Comparison of ENCODE assay signal across 15 cellular contexts in genomic region chr1:52919720-52920199, GRCh38. TPM values are rescaled to one million over a fixed set of nuclear protein-coding genes. Genes with fewer than 3 reads are reported as not detected.
A peak's percentile ranks its signal among the peaks of the same experiment; 100 is the strongest.
DNase-seq lines count a peak whose midpoint lies in the region; ATAC-seq and TF ChIP-seq lines count a peak whose summit lies in the region.
"Had no signal": no experiment of that assay in that cellular context is flagged by ENCODE, and none has a peak within 500 bp of the region (broad histone marks: within the 10 kb centered on the region; RNA-seq: fewer than 3 reads in every experiment).

No MANE protein-coding gene starts in this region.

- H3K27me3 Mint-ChIP-seq in activated CD4-positive, alpha-beta T cell treated with anti-CD3 and anti-CD28 coated beads for 36 hours, result no peaks in the 10 kb centered on the region
- H3K27me3 Mint-ChIP-seq in activated B cell treated with CpG ODN at 0.5 μM for 24 hours (peaks cover 2% of the 10 kb centered on the region), immature natural killer cell (ENCODE audit: low read depth in 3 of 3) (peaks cover 0 to 8% (median 6%) of the 10 kb centered on the region in 3 donors)

- peak overlapping the region in 3 of 4 donors; percentile 90 to 94 (median 92) for H3K27ac ChIP-seq in gastrocnemius medialis
- H3K27ac ChIP-seq: cardiac muscle cell had no signal

- no peak for DNase-seq in activated CD4-positive, alpha-beta T cell treated with anti-CD3 and anti-CD28 coated beads for 36 hours
- no peak for DNase-seq in activated CD4-positive, alpha-beta T cell treated with anti-CD3 and anti-CD28 coated beads, Interleukin-2, amount 50 U/mL, for 48 hours
- DNase-seq in activated B cell treated with CpG ODN at 0.5 μM for 24 hours (no peak), immature natural killer cell (no peak), gastrocnemius medialis (no peak), T-helper 9 cell (no peak), NCI-H146 treated with DMSO at 0.1 percent for 48 hours (lab: John Stamatoyannopoulos, UW; ENCODE audit: unreplicated experiment) (no peak)
- DNase-seq: activated gamma-delta T cell treated with Interleukin-2 at 50 U/mL for 16 hours, GDM1, NCI-H1694 treated with DMSO at 0.1 percent for 48 hours, NCI-H510A had no signal

- H3K4me3 ChIP-seq in gastrocnemius medialis, result no peak overlapping the region
- H3K4me3 ChIP-seq: cardiac muscle cell had no signal

- peak overlapping the region; percentile 84 for H3K4me3 Mint-ChIP-seq in activated CD4-positive, alpha-beta T cell treated with anti-CD3 and anti-CD28 coated beads for 36 hours
- peak overlapping the region; percentile 55 for H3K4me3 Mint-ChIP-seq in activated B cell treated with CpG ODN at 0.5 μM for 24 hours
- peak overlapping the region; percentile 59 to 88 (median 82) for H3K4me3 Mint-ChIP-seq in immature natural killer cell

- H3K4me1 Mint-ChIP-seq in activated CD4-positive, alpha-beta T cell treated with anti-CD3 and anti-CD28 coated beads for 36 hours, result peaks cover 27% of the 10 kb centered on the region
- H3K4me1 Mint-ChIP-seq in activated B cell treated with CpG ODN at 0.5 μM for 24 hours (peaks cover 18% of the 10 kb centered on the region), immature natural killer cell (peaks cover 25 to 27% of the 10 kb centered on the region in 2 donors)

- peaks cover 27 to 37% of the 10 kb centered on the region in 2 donors for H3K4me1 ChIP-seq in gastrocnemius medialis

- no peaks in the 10 kb centered on the region for H3K36me3 ChIP-seq in gastrocnemius medialis
- H3K36me3 ChIP-seq: cardiac muscle cell, upper lobe of left lung had no signal

- no peaks in the 10 kb centered on the region for H3K9me3 Mint-ChIP-seq in activated CD4-positive, alpha-beta T cell treated with anti-CD3 and anti-CD28 coated beads for 36 hours (ENCODE audit: low read depth)
- H3K9me3 Mint-ChIP-seq in activated B cell treated with CpG ODN at 0.5 μM for 24 hours, result no peaks in the 10 kb centered on the region
- H3K9me3 Mint-ChIP-seq in immature natural killer cell, result no peaks in the 10 kb centered on the region

- in situ Hi-C loops in gastrocnemius medialis (cut with MboI; ENCODE audit: low sequenced_read_pairs in 4 of 4), result loop anchor here in 3 of 4 donors (10.0 to 25.0 kb wide), 2 partner anchors 215 to 268 kb away; partner anchors contain the start of gene CPT2 (in 2 of the 3)

- no peak for TF ChIP-seq POLR2A in gastrocnemius medialis (IDR thresholded peaks at IDR 0.05)

- CTCF ChIA-PET in activated CD4-positive, alpha-beta T cell treated with anti-CD3 and anti-CD28 coated beads for 36 hours (lab: Charles Lee), result interaction anchor here (1.2 kb wide), 1 partner anchor 217 kb away, joined by 3 read pairs; no protein-coding TSS in a partner anchor
- CTCF ChIA-PET in activated B cell treated with CpG ODN at 0.5 μM for 24 hours (lab: Charles Lee), result no interaction called here

- intact Hi-C loops in activated CD4-positive, alpha-beta T cell treated with anti-CD3 and anti-CD28 coated beads for 36 hours (cut with DNase I, micrococcal nuclease), result loop anchor here (5.0 to 10.0 kb wide), 5 partner anchors 195 to 862 kb away; partner anchors contain the start of genes BTF3L4 (in 1 of the 2), SHISAL2A (in 1 of the 2), TUT4 (in 1 of the 2) and TXNDC12 (in 1 of the 2)
- intact Hi-C loops in activated B cell treated with CpG ODN at 0.5 μM for 24 hours (cut with micrococcal nuclease), result loop anchor here (2.0 kb wide), 1 partner anchor 95 kb away; no protein-coding TSS in a partner anchor
- intact Hi-C loops in gastrocnemius medialis (cut with DNase I; ENCODE audit: low total_unique reads), result loop anchor here (5.0 to 10.0 kb wide), 2 partner anchors 142 to 555 kb away; partner anchors contain the start of gene CC2D1B

- no peak for ATAC-seq in activated CD4-positive, alpha-beta T cell treated with anti-CD3 and anti-CD28 coated beads for 36 hours
- ATAC-seq in activated B cell treated with CpG ODN at 0.5 μM for 24 hours (ENCODE audit: low read depth) (no peak), gastrocnemius medialis (no peak), GM18517 (IDR thresholded peaks at IDR 0.05; ENCODE audit: unreplicated experiment) (no peak)

- no peaks in the 10 kb centered on the region for H3K36me3 Mint-ChIP-seq in activated CD4-positive, alpha-beta T cell treated with anti-CD3 and anti-CD28 coated beads for 36 hours (ENCODE audit: low read depth)
- H3K36me3 Mint-ChIP-seq in activated B cell treated with CpG ODN at 0.5 μM for 24 hours (ENCODE audit: low read depth) (peaks cover 2% of the 10 kb centered on the region), immature natural killer cell (no peaks in the 10 kb centered on the region)

- POLR2A ChIA-PET in activated CD4-positive, alpha-beta T cell treated with anti-CD3 and anti-CD28 coated beads for 36 hours (lab: Charles Lee), result no interaction called here
- POLR2A ChIA-PET in activated B cell treated with CpG ODN at 0.5 μM for 24 hours (lab: Charles Lee), result interaction anchor here (0.6 kb wide), 1 partner anchor 784 kb away, joined by 4 read pairs; no protein-coding TSS in a partner anchor

- no peaks in the 10 kb centered on the region for H3K27me3 ChIP-seq in gastrocnemius medialis
- H3K27me3 ChIP-seq: upper lobe of left lung had no signal

- H3K9me3 ChIP-seq in gastrocnemius medialis, result no peaks in the 10 kb centered on the region
- H3K9me3 ChIP-seq: upper lobe of left lung had no signal

- TF ChIP-seq CTCF in activated B cell treated with CpG ODN at 0.5 μM for 24 hours (IDR thresholded peaks at IDR 0.05) (no peak), gastrocnemius medialis (IDR thresholded peaks at IDR 0.05 in 4 of 5, conservative IDR thresholded peaks at IDR 0.05 in 1 of 5) (no peak)

- H3K27ac Mint-ChIP-seq in activated CD4-positive, alpha-beta T cell treated with anti-CD3 and anti-CD28 coated beads for 36 hours, result peak overlapping the region; percentile 3
- no peak overlapping the region for H3K27ac Mint-ChIP-seq in activated B cell treated with CpG ODN at 0.5 μM for 24 hours
- peak overlapping the region in 5 of 6 donors; percentile 5 to 84 (median 58) for H3K27ac Mint-ChIP-seq in immature natural killer cell

RNA-seq across cellular contexts. Expression of gene ECHDC2, which starts 1.8 kb away (rescaled TPM):
- 10 to 100 TPM; 62.6 to 67.2 TPM for total RNA-seq in activated CD4-positive, alpha-beta T cell treated with anti-CD3 and anti-CD28 coated beads for 36 hours
- total RNA-seq in activated B cell treated with CpG ODN at 0.5 μM for 24 hours, result 84.4 and 97.7 TPM in 2 replicates
- 10 to 100 TPM; 18.8 to 25.4 (median 21.3) TPM for polyA plus RNA-seq in immature natural killer cell
- total RNA-seq in gastrocnemius medialis, result 10 to 100 TPM; 15.9 to 49.4 (median 28.2) TPM
- total RNA-seq: A172 had no signal

RNA-seq across cellular contexts. Expression of gene SCP2, which starts 7.3 kb away (rescaled TPM):
- 10 to 100 TPM; 46.6 to 67.1 TPM for total RNA-seq in activated CD4-positive, alpha-beta T cell treated with anti-CD3 and anti-CD28 coated beads for 36 hours
- total RNA-seq in activated B cell treated with CpG ODN at 0.5 μM for 24 hours (67.2 and 72.2 TPM in 2 replicates), gastrocnemius medialis (10 to 100 TPM; 44.6 to 75.4 (median 61.1) TPM)
- polyA plus RNA-seq in immature natural killer cell, result 100 to 1,000 TPM; 257 to 343 (median 261) TPM
